In genomic region chr4:70735915-70736314, GRCh38 we compare ENCODE assay signal across 8 cellular contexts. TPM values are rescaled to one million over a fixed set of nuclear protein-coding genes. Genes with fewer than 3 reads are reported as not detected.
DNase-seq lines count a peak whose midpoint lies in the region; ATAC-seq and TF ChIP-seq lines count a peak whose summit lies in the region.
"Not testable (repeated sequence)": the region's sequence is repeated elsewhere in the genome, so short reads cannot be mapped to it uniquely, and the experiment has no call there.

No MANE protein-coding gene starts in this region.

- H2BK5ac ChIP-seq in mesendoderm (ENCODE audit: low read length), result not testable (repeated sequence)

- not testable (repeated sequence) for H3K79me2 ChIP-seq in mesendoderm (ENCODE audit: control insufficient read depth, insufficient read depth, low read length)

- H3K9me3 ChIP-seq in adipocyte (ENCODE audit: control insufficient read depth, low read length); testis: not testable (repeated sequence)

- H2BK15ac ChIP-seq in mesendoderm (replicated peaks; ENCODE audit: low read depth), result not testable (repeated sequence)

- not testable (repeated sequence) for H2BK120ac ChIP-seq in mesendoderm (ENCODE audit: low read depth, low read length)

- not testable (repeated sequence) for H3K36me3 ChIP-seq in adipocyte (ENCODE audit: control insufficient read depth, insufficient read depth, low read length, severe bottlenecking); mesendoderm (ENCODE audit: control insufficient read depth, insufficient read depth, low read length); testis (ENCODE audit: low read depth, missing control alignments)

- H3K27ac ChIP-seq in mesendoderm (ENCODE audit: low read depth, low read length), result not testable (repeated sequence)
- peak overlapping the region in 1 of 2 donors; percentile 79 for H3K27ac ChIP-seq in testis

- H4K8ac ChIP-seq in mesendoderm (ENCODE audit: low read depth, low read length), result not testable (repeated sequence)

- H3K4me1 ChIP-seq in adipocyte (ENCODE audit: control insufficient read depth, insufficient read depth, low read length) (peaks cover 40% of the 10 kb centered on the region), testis (peaks cover 17% of the 10 kb centered on the region)
- H3K4me1 ChIP-seq in mesendoderm (ENCODE audit: control insufficient read depth, low read depth, low read length), result not testable (repeated sequence)

- not testable (repeated sequence) for H3K23ac ChIP-seq in mesendoderm (ENCODE audit: low read length)

- DNase-seq in EH (ENCODE audit: low read depth) (peak; percentile 76), NOMO-1 treated with dmso at 0.1 percent for 144 hours (lab: John Stamatoyannopoulos, UW; ENCODE audit: unreplicated experiment) (peak; percentile 3), UCSD-AML1 (lab: John Stamatoyannopoulos, UW; ENCODE audit: unreplicated experiment) (peak; percentile 38), adipocyte (ENCODE audit: low read depth) (peak; percentile 55), fibroblast of the conjunctiva (ENCODE audit: low read depth) (peak; percentile 38), mesendoderm (peak; percentile 67), testis (peak; percentile 69)

- not testable (repeated sequence) for H3K27me3 ChIP-seq in adipocyte (replicated peaks; ENCODE audit: control insufficient read depth, insufficient read depth, low read length); mesendoderm (ENCODE audit: insufficient read depth, low read length, poor library complexity); testis

- intact Hi-C loops in testis (cut with DNase I; ENCODE audit: low total_unique reads), result not testable (repeated sequence)

- not testable (repeated sequence) for H3K4me3 ChIP-seq in adipocyte (ENCODE audit: low read length); mesendoderm (ENCODE audit: low read length)
- peak overlapping the region in 1 of 2 donors; percentile 54 for H3K4me3 ChIP-seq in testis

- H3K79me1 ChIP-seq in mesendoderm (ENCODE audit: low read length), result not testable (repeated sequence)

- H3K9ac ChIP-seq in adipocyte (ENCODE audit: low read length); mesendoderm (ENCODE audit: low read length): not testable (repeated sequence)

- ATAC-seq in HG03108 (IDR thresholded peaks at IDR 0.05; ENCODE audit: unreplicated experiment), result peak; percentile 28

- not testable (repeated sequence) for H3K4me2 ChIP-seq in mesendoderm (ENCODE audit: low read length)

- H3K18ac ChIP-seq in mesendoderm (ENCODE audit: low read length), result not testable (repeated sequence)

- TF ChIP-seq CTCF in testis (IDR thresholded peaks at IDR 0.05), result peak in 1 of 3 experiments; percentile 10

- H3K56ac ChIP-seq in mesendoderm (ENCODE audit: low read length), result not testable (repeated sequence)

- H2AK5ac ChIP-seq in mesendoderm (ENCODE audit: low read length), result not testable (repeated sequence)

- not testable (repeated sequence) for H3K4ac ChIP-seq in mesendoderm (ENCODE audit: low read depth, low read length)

- H4K5ac ChIP-seq in mesendoderm (ENCODE audit: low read length), result not testable (repeated sequence)

- not testable (repeated sequence) for TF ChIP-seq POLR2A in testis (IDR thresholded peaks at IDR 0.05)

- WGBS in mesendoderm (ENCODE audit: extremely low coverage, insufficient coverage, low lambda C conversion rate), result no CpG with 5 or more reads among the region's 2 CpGs
- WGBS in testis, 2 donors, result 32 to 34% methylated on average over 2 of the region's 2 CpGs

RNA-seq across cellular contexts. Expression of gene RUFY3, which starts 14.2 kb away (rescaled TPM):
- 20.6 TPM for polyA plus RNA-seq in mesendoderm (2013, experiment 1 of 2)
- polyA plus RNA-seq in mesendoderm (2013, experiment 2 of 2), result 20.0 TPM
- 100 to 1,000 TPM; 220 to 247 TPM for total RNA-seq in testis
- 84.7 TPM for polyA plus RNA-seq in testis (ENCODE audit: insufficient read depth, low read depth, low replicate concordance)

RNA-seq across cellular contexts. Expression of gene UTP3, which starts 47.6 kb away (rescaled TPM):
- 73.6 TPM for polyA plus RNA-seq in mesendoderm (2013, experiment 1 of 2)
- polyA plus RNA-seq in mesendoderm (2013, experiment 2 of 2), result 72.9 TPM
- total RNA-seq in testis, result 10 to 100 TPM; 25.4 to 26.0 TPM
- polyA plus RNA-seq in testis (ENCODE audit: insufficient read depth, low read depth, low replicate concordance), result 18.5 TPM

Comparison
In these comparisons a context has a peak if more than half of its experiments do, and no peak if none do; other contexts are left out.
1. DNase-seq: peak in every context shown above with its lines; median percentile 76 in EH; 69 in testis; 67 in mesendoderm; 55 in adipocyte; 38 in UCSD-AML1; 38 in fibroblast of the conjunctiva; 3 in NOMO-1 treated with dmso at 0.1 percent for 144 hours.